21 cellular contexts compared by ENCODE assay signal in the genomic region with DNA sequence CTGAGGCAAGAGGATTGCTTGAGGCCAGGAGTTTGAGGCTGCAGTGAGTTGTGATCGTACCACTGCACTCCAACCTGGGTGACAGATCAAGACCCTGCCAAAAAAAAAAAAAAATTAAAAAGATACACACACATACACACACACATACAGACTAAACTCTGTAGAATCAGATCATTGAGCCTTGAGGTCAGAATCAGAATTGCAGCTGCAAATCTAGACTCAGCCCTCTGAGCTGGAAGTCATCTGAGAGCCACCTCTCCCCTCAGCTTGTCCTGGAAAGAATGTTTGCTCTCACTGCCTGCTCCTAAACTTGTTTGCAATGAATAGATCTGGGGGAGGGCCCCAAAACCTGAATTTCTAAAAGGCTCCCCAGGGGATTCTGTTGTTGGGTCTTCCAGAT. TPM values are rescaled to one million over a fixed set of nuclear protein-coding genes. Genes with fewer than 3 reads are reported as not detected.
DNase-seq lines count a peak whose midpoint lies in the region; ATAC-seq, FAIRE-seq and TF ChIP-seq lines count a peak whose summit lies in the region.
"Had no signal": no experiment of that assay in that cellular context is flagged by ENCODE, and none has a peak within 500 bp of the region (broad histone marks: within the 10 kb centered on the region; RNA-seq: fewer than 3 reads in every experiment).

No MANE protein-coding gene starts in this region.

- H3K4me1 ChIP-seq in A549, result no peaks in the 10 kb centered on the region
- H3K4me1 ChIP-seq: body of pancreas had no signal

- no peak for TF ChIP-seq POLR2A in A549 (IDR thresholded peaks at IDR 0.05; ENCODE audit: low read length)
- no peak for TF ChIP-seq POLR2A in NB4 (IDR thresholded peaks at IDR 0.05; ENCODE audit: extremely low read depth, insufficient read length)

- no peak overlapping the region for H3K27ac ChIP-seq in A549
- H3K27ac ChIP-seq: body of pancreas, suprapubic skin had no signal

- POLR2A ChIA-PET in A549 (lab: Yijun Ruan, JAX), result no interaction called here

- H3K4me2 ChIP-seq in A549, result no peak overlapping the region

- no peaks in the 10 kb centered on the region for H3K9me3 ChIP-seq in A549
- H3K9me3 ChIP-seq: body of pancreas, suprapubic skin had no signal

- FAIRE-seq in A549 (lab: Jason Lieb, UNC), result no peak

- CTCF ChIA-PET in A549 (lab: Yijun Ruan, JAX), result interaction anchor here (0.6 to 25.7 kb wide), 41 partner anchors 11 to 546 kb away, joined by 3 to 872 read pairs (median 10); a partner anchor contains a TSS

- no peak for TF ChIP-seq RAD21 in A549 (conservative IDR thresholded peaks at IDR 0.05 in 1 of 2, IDR thresholded peaks at IDR 0.05 in 1 of 2)

- DNase-seq in A549 (ENCODE audit: low read depth in 1 of 2, low spot score in 1 of 2) (peak; percentile 41 to 56), GM12864 (ENCODE audit: low read depth) (no peak), NB4 (ENCODE audit: low read depth) (peak; percentile 17), fibroblast of mammary gland (ENCODE audit: low read depth) (peak; percentile 9), SIG-M5 treated with dmso at 0.1 percent for 504 hours (lab: John Stamatoyannopoulos, UW; ENCODE audit: unreplicated experiment) (no peak)
- DNase-seq in stimulated activated CD4-positive, alpha-beta T cell treated with anti-CD3 and anti-CD28 coated beads, Interleukin-2, amount 100 ng/mL, for 48 hours, result no peak
- DNase-seq in stimulated activated naive CD4-positive, alpha-beta T cell treated with Interleukin-2 at 50 U/mL for 16 hours (lab: John Stamatoyannopoulos, UW), result no peak
- DNase-seq: activated CD4-positive, alpha-beta T cell treated with anti-CD3 and anti-CD28 coated beads for 36 hours; activated CD8-positive, alpha-beta memory T cell treated with anti-CD3 and anti-CD28 coated beads, Interleukin-2, amount 50 U/mL, for 48 hours; activated naive CD4-positive, alpha-beta T cell treated with Interleukin-2 at 50 U/mL for 16 hours; AML-193; body of pancreas; effector CD8-positive, alpha-beta T cell; GF-D8; NCI-H1105 treated with DMSO at 0.1 percent for 48 hours; occipital lobe; Right ventricle myocardium superior; stimulated activated CD4-positive, alpha-beta T cell treated with anti-CD3 and anti-CD28 coated beads, Interleukin-4, amount 100 ng/mL, for 1 hour; T-helper 17 cell had no signal

- no peak for TF ChIP-seq EP300 in A549 (IDR thresholded peaks at IDR 0.05)

- H3K4me3 ChIP-seq in A549 (no peak overlapping the region), GM12864 (ENCODE audit: low read depth, low read length) (no peak overlapping the region), NB4 (ENCODE audit: low read depth, low read length) (no peak overlapping the region), fibroblast of mammary gland (ENCODE audit: control insufficient read depth, low read depth, low read length) (no peak overlapping the region)
- H3K4me3 ChIP-seq: body of pancreas, suprapubic skin had no signal

- 19% methylated on average over 1 of the region's 1 CpG for WGBS in A549 (ENCODE audit: missing lambda C conversion rate)

- ATAC-seq in A549 (peak in 1 of 2 experiments; percentile 39; a peak in 2 of 6 replicates), GM19397 (IDR thresholded peaks at IDR 0.05; ENCODE audit: unreplicated experiment) (no peak)
- ATAC-seq: activated CD4-positive, alpha-beta T cell treated with anti-CD3 and anti-CD28 coated beads for 36 hours; body of pancreas; T-helper 17 cell had no signal

- no peak for TF ChIP-seq CTCF in A549 (IDR thresholded peaks at IDR 0.05)
- TF ChIP-seq CTCF in GM12864 (IDR thresholded peaks at IDR 0.05; ENCODE audit: low read depth, low read length, missing control alignments), result peak; percentile 19
- TF ChIP-seq CTCF in NB4 (IDR thresholded peaks at IDR 0.05; ENCODE audit: low read depth, low read length), result no peak
- no peak for TF ChIP-seq CTCF in fibroblast of mammary gland (conservative IDR thresholded peaks at IDR 0.05; ENCODE audit: control insufficient read depth, insufficient read depth, low read depth, low read length)

TF ChIP-seq in A549, 52 proteins besides CTCF, POLR2A, EP300 and RAD21:
- TF ChIP-seq PHF8 (IDR thresholded peaks at IDR 0.05; ENCODE audit: borderline replicate concordance, low read depth), result no peak
- no peak for TF ChIP-seq EHF (CRISPR knock-in tag; IDR thresholded peaks at IDR 0.05)
- no peak for TF ChIP-seq CHD4 (IDR thresholded peaks at IDR 0.05; ENCODE audit: borderline replicate concordance)
- TF ChIP-seq, protein P1, sequence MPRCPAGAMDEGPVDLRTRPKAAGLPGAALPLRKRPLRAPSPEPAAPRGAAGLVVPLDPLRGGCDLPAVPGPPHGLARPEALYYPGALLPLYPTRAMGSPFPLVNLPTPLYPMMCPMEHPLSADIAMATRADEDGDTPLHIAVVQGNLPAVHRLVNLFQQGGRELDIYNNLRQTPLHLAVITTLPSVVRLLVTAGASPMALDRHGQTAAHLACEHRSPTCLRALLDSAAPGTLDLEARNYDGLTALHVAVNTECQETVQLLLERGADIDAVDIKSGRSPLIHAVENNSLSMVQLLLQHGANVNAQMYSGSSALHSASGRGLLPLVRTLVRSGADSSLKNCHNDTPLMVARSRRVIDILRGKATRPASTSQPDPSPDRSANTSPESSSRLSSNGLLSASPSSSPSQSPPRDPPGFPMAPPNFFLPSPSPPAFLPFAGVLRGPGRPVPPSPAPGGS (IDR thresholded peaks at IDR 0.05), result no peak
- no peak for TF ChIP-seq FOXS1 (CRISPR knock-in tag; IDR thresholded peaks at IDR 0.05)
- TF ChIP-seq CEBPB (IDR thresholded peaks at IDR 0.05), result no peak
- TF ChIP-seq NR3C1 (IDR thresholded peaks at IDR 0.05), result no peak
- TF ChIP-seq, protein P2, sequence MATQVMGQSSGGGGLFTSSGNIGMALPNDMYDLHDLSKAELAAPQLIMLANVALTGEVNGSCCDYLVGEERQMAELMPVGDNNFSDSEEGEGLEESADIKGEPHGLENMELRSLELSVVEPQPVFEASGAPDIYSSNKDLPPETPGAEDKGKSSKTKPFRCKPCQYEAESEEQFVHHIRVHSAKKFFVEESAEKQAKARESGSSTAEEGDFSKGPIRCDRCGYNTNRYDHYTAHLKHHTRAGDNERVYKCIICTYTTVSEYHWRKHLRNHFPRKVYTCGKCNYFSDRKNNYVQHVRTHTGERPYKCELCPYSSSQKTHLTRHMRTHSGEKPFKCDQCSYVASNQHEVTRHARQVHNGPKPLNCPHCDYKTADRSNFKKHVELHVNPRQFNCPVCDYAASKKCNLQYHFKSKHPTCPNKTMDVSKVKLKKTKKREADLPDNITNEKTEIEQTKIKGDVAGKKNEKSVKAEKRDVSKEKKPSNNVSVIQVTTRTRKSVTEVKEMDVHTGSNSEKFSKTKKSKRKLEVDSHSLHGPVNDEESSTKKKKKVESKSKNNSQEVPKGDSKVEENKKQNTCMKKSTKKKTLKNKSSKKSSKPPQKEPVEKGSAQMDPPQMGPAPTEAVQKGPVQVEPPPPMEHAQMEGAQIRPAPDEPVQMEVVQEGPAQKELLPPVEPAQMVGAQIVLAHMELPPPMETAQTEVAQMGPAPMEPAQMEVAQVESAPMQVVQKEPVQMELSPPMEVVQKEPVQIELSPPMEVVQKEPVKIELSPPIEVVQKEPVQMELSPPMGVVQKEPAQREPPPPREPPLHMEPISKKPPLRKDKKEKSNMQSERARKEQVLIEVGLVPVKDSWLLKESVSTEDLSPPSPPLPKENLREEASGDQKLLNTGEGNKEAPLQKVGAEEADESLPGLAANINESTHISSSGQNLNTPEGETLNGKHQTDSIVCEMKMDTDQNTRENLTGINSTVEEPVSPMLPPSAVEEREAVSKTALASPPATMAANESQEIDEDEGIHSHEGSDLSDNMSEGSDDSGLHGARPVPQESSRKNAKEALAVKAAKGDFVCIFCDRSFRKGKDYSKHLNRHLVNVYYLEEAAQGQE (IDR thresholded peaks at IDR 0.05), result no peak
- TF ChIP-seq TP53 (CRISPR knock-in tag; IDR thresholded peaks at IDR 0.05), result no peak
TF ChIP-seq in A549: peak in this region for 0.

RNA-seq across cellular contexts. Expression of a gene that starts 41.4 kb away (rescaled TPM):
- polyA plus RNA-seq in A549 (2011; rRNA removed) (0.03 TPM in 1 of 2 replicates, not detected in the other), A549 (2017; fragmentation: RNase III; extraction: RNeasy Plus Mini Kit Qiagen cat#74134 plus additional on column Dnase treatment) (0.03 to 0.04 TPM (median 0.03 TPM) in 3 replicates)
- 0.01 TPM in 2 replicates for polyA plus RNA-seq in A549 (2012; cell fraction: cytosol; rRNA removed)
- 0.01 and 0.02 TPM in 2 replicates for polyA plus RNA-seq in A549 (2012; cell fraction: nucleus; rRNA removed)
- not detected in 2 replicates for polyA minus RNA-seq in A549 (2011; rRNA and poly(A)+ RNA removed)

RNA-seq across cellular contexts. Expression of a gene that starts 44.6 kb away (rescaled TPM):
- polyA plus RNA-seq in A549 (2011; rRNA removed), result not detected in 2 replicates
- polyA plus RNA-seq in A549 (2012; cell fraction: cytosol; rRNA removed), result not detected in 2 replicates
- polyA plus RNA-seq in A549 (2012; cell fraction: nucleus; rRNA removed), result 0.02 TPM in 1 of 2 replicates, not detected in the other
- not detected in 3 replicates for polyA plus RNA-seq in A549 (2017; fragmentation: RNase III; extraction: RNeasy Plus Mini Kit Qiagen cat#74134 plus additional on column Dnase treatment)
- not detected in 2 replicates for polyA minus RNA-seq in A549 (2011; rRNA and poly(A)+ RNA removed)

Comparison
In these comparisons a context has a peak if more than half of its experiments do, and no peak if none do; other contexts are left out.
1. DNase-seq: peak in A549 (2 of 2), NB4 (single experiment) and fibroblast of mammary gland (single experiment); none in GM12864 (single experiment), SIG-M5 treated with dmso at 0.1 percent for 504 hours (single experiment), stimulated activated CD4-positive, alpha-beta T cell treated with anti-CD3 and anti-CD28 coated beads, Interleukin-2, amount 100 ng/mL, for 48 hours (0 of 2) and stimulated activated naive CD4-positive, alpha-beta T cell treated with Interleukin-2 at 50 U/mL for 16 hours (single experiment).